Comparison of ENCODE assay signal across 8 cellular contexts in the genomic region with DNA sequence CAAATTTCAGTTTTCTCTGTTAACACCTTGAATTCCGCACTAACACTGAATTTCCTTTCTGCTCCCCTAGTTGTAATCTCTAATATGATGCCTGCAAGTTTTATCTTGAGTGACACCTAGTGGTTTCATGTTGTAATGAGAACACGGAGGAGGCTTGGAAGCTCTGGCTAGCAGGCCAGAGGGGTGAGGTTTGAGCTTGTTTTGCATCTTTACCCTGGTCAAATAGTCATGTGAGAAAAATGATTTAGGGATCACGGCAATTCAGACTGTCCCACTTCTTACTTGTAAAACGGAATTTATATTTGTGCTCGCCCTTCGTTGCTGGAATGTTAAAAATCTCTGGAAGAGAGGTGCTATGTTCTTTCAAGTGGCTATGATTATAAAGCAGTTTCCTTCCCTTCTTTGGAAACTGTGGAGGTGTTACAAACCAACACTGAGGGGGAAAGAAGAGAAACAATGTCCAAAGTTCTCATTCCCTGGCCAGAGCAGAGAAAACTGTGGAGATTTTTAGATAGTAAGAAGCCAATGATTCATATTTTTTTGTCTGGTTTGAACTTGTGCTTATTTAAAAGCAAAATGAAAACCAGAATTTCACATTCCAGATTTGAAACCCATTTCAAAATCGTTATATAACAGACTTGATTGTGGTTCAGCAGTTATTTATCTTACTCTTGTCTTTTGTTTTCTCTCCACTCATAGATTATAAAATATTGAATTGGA. TPM values are rescaled to one million over a fixed set of nuclear protein-coding genes. Genes with fewer than 3 reads are reported as not detected.
DNase-seq lines count a peak whose midpoint lies in the region; ATAC-seq lines count a peak whose summit lies in the region.

No MANE protein-coding gene starts in this region.

- peak; percentile 89 for ATAC-seq in GM21381 (IDR thresholded peaks at IDR 0.05; ENCODE audit: unreplicated experiment)
- ATAC-seq in HG03565 (IDR thresholded peaks at IDR 0.05; ENCODE audit: unreplicated experiment) = peak; percentile 92
- ATAC-seq in stimulated activated effector memory CD8-positive, alpha-beta T cell treated with anti-CD3 and anti-CD28 coated beads, Interleukin-12 subunit alpha, Interleukin-12 subunit beta, amount 100 ng/mL, for 72 hours = peak; percentile 76

- H3K27me3 Mint-ChIP-seq in activated CD4-positive, alpha-beta T cell treated with anti-CD3 and anti-CD28 coated beads, Interleukin-2, amount 10 ng/mL, durations not matched to agents 24 days and 14 days = peaks cover 4% of the 10 kb centered on the region

- no peak overlapping the region for H3K27ac Mint-ChIP-seq in activated CD4-positive, alpha-beta T cell treated with anti-CD3 and anti-CD28 coated beads, Interleukin-2, amount 10 ng/mL, durations not matched to agents 24 days and 14 days
- no peak overlapping the region for H3K27ac Mint-ChIP-seq in stimulated activated effector memory CD8-positive, alpha-beta T cell treated with anti-CD3 and anti-CD28 coated beads, Interleukin-12 subunit alpha, Interleukin-12 subunit beta, amount 100 ng/mL, for 72 hours

- intact Hi-C loops in activated CD4-positive, alpha-beta T cell treated with anti-CD3 and anti-CD28 coated beads, Interleukin-2, amount 10 ng/mL, durations not matched to agents 24 days and 14 days (cut with micrococcal nuclease) = loop anchor here (1.0 to 5.0 kb wide), 3 partner anchors 241 to 1001 kb away; no protein-coding TSS in a partner anchor

- H3K36me3 Mint-ChIP-seq in activated CD4-positive, alpha-beta T cell treated with anti-CD3 and anti-CD28 coated beads, Interleukin-2, amount 10 ng/mL, durations not matched to agents 24 days and 14 days (ENCODE audit: low read depth) = no peaks in the 10 kb centered on the region
- H3K36me3 Mint-ChIP-seq in stimulated activated effector memory CD8-positive, alpha-beta T cell treated with anti-CD3 and anti-CD28 coated beads, Interleukin-12 subunit alpha, Interleukin-12 subunit beta, amount 100 ng/mL, for 72 hours = no peaks in the 10 kb centered on the region

- H3K4me1 Mint-ChIP-seq in activated CD4-positive, alpha-beta T cell treated with anti-CD3 and anti-CD28 coated beads, Interleukin-2, amount 10 ng/mL, durations not matched to agents 24 days and 14 days = no peaks in the 10 kb centered on the region
- H3K4me1 Mint-ChIP-seq in stimulated activated effector memory CD8-positive, alpha-beta T cell treated with anti-CD3 and anti-CD28 coated beads, Interleukin-12 subunit alpha, Interleukin-12 subunit beta, amount 100 ng/mL, for 72 hours = no peaks in the 10 kb centered on the region

- DNase-seq in activated CD4-positive, alpha-beta T cell treated with anti-CD3 and anti-CD28 coated beads, Interleukin-2, amount 10 ng/mL, durations not matched to agents 24 days and 14 days = peak; percentile 73
- no peak for DNase-seq in activated CD4-positive, alpha-beta T cell treated with anti-CD3 and anti-CD28 coated beads for 4 hours
- DNase-seq in NCI-H526 treated with DMSO at 0.1 percent for 48 hours (lab: John Stamatoyannopoulos, UW) (peak; percentile 83), brain pericyte (ENCODE audit: low read depth, low spot score) (peak; percentile 34), iris pigment epithelial cell (ENCODE audit: low read depth) (peak; percentile 71)
- DNase-seq in stimulated activated effector memory CD8-positive, alpha-beta T cell treated with anti-CD3 and anti-CD28 coated beads, Interleukin-12 subunit alpha, Interleukin-12 subunit beta, amount 100 ng/mL, for 72 hours (ENCODE audit: low spot score in 2 of 2) = peak in 1 of 2 donors; percentile 48

- no peak overlapping the region for H3K4me3 Mint-ChIP-seq in activated CD4-positive, alpha-beta T cell treated with anti-CD3 and anti-CD28 coated beads, Interleukin-2, amount 10 ng/mL, durations not matched to agents 24 days and 14 days
- H3K4me3 Mint-ChIP-seq in stimulated activated effector memory CD8-positive, alpha-beta T cell treated with anti-CD3 and anti-CD28 coated beads, Interleukin-12 subunit alpha, Interleukin-12 subunit beta, amount 100 ng/mL, for 72 hours = no peak overlapping the region

- no peaks in the 10 kb centered on the region for H3K9me3 Mint-ChIP-seq in activated CD4-positive, alpha-beta T cell treated with anti-CD3 and anti-CD28 coated beads, Interleukin-2, amount 10 ng/mL, durations not matched to agents 24 days and 14 days
- no peaks in the 10 kb centered on the region for H3K9me3 Mint-ChIP-seq in stimulated activated effector memory CD8-positive, alpha-beta T cell treated with anti-CD3 and anti-CD28 coated beads, Interleukin-12 subunit alpha, Interleukin-12 subunit beta, amount 100 ng/mL, for 72 hours

RNA-seq across cellular contexts. Expression of a gene that starts 5.3 kb away (rescaled TPM):
- total RNA-seq in activated CD4-positive, alpha-beta T cell treated with anti-CD3 and anti-CD28 coated beads, Interleukin-2, amount 10 ng/mL, durations not matched to agents 24 days and 14 days = not detected in 2 replicates

Comparison
In these comparisons a context has a peak if more than half of its experiments do, and no peak if none do; other contexts are left out.
1. DNase-seq: peak in activated CD4-positive, alpha-beta T cell treated with anti-CD3 and anti-CD28 coated beads, Interleukin-2, amount 10 ng/mL, durations not matched to agents 24 days and 14 days (single experiment), NCI-H526 treated with DMSO at 0.1 percent for 48 hours (single experiment), brain pericyte (single experiment) and iris pigment epithelial cell (single experiment); none in activated CD4-positive, alpha-beta T cell treated with anti-CD3 and anti-CD28 coated beads for 4 hours (0 of 2).
2. Peak in every context shown above with its lines, with median percentiles within 50 percentile points of each other: ATAC-seq.